1 cellular context compared by ENCODE assay signal in genomic region chr22:22133910-22134309, GRCh38.
TF ChIP-seq lines count a peak whose summit lies in the region.

No MANE protein-coding gene starts in this region.

TF ChIP-seq in K562, 482 proteins besides CTCF, POLR2A, EP300 and RAD21 (continued from another document):
- 0 out of 2 replicates have a peak, but pooled peaks have one; percentile 50 for TF ChIP-seq MECOM (CRISPR knock-in tag; IDR thresholded peaks at IDR 0.05)
- TF ChIP-seq NKRF (IDR thresholded peaks at IDR 0.05; ENCODE audit: borderline replicate concordance), result no peak
- no peak for TF ChIP-seq GATA2 (CRISPR knock-in tag; IDR thresholded peaks at IDR 0.05)
- TF ChIP-seq ZNF12 (CRISPR knock-in tag; IDR thresholded peaks at IDR 0.05), result no peak
- TF ChIP-seq KDM5B (IDR thresholded peaks at IDR 0.05; ENCODE audit: insufficient replicate concordance, low read depth, low read length), result no peak
- TF ChIP-seq THRAP3 (IDR thresholded peaks at IDR 0.05; ENCODE audit: borderline replicate concordance), result no peak
- no peak for TF ChIP-seq KDM1A (IDR thresholded peaks at IDR 0.05)
- 0 out of 2 replicates have a peak, but pooled peaks have one; percentile 69 for TF ChIP-seq MBD1 (CRISPR knock-in tag; IDR thresholded peaks at IDR 0.05)
- TF ChIP-seq NFXL1 (CRISPR knock-in tag; IDR thresholded peaks at IDR 0.05), result no peak
- TF ChIP-seq ZBTB8A (IDR thresholded peaks at IDR 0.05; ENCODE audit: partially characterized antibody), result no peak
- no peak for TF ChIP-seq ZNF280B (CRISPR knock-in tag; IDR thresholded peaks at IDR 0.05)
- TF ChIP-seq ATF7 (IDR thresholded peaks at IDR 0.05), result no peak
- no peak for TF ChIP-seq CLOCK (CRISPR knock-in tag; IDR thresholded peaks at IDR 0.05; ENCODE audit: borderline replicate concordance)
